10 cellular contexts compared by ENCODE assay signal in the genomic region with DNA sequence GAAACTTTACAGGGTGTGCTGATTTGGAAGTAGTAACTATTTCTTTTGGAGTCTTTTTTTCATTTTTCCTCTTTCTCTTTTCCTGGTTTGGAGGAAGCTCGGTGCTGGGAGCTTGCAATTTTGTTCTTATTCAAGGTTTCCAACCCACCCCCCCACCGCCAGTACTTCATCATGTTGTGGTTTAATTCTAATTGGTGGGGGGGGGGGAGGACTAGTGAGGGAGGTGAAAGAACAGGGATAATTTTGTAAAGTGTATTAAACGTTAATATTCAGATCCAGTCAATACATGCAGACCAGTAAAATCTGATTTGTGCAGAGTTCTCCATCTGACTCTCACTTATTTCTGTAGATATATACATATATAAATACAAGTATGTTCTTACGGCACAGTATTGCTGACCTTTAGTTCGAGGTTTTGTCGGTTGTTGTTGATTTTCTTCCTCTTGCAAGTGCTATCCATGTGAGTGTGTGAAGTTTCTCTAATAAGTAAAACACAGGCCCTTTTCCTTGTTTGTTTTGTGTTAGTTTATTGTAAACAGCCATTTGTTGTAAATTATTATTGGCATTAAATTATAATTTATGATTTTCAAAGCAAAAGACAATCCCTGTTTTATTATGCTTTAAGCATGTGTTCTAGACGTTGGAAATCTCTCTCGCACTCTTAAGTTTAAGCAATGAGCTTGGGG. TPM values are rescaled to one million over a fixed set of nuclear protein-coding genes. Genes with fewer than 3 reads are reported as not detected.
DNase-seq lines count a peak whose midpoint lies in the region; TF ChIP-seq lines count a peak whose summit lies in the region.
"Had no signal": no experiment of that assay in that cellular context is flagged by ENCODE, and none has a peak within 500 bp of the region (broad histone marks: within the 10 kb centered on the region; RNA-seq: fewer than 3 reads in every experiment).

No MANE protein-coding gene starts in this region.

- H3K4me3 ChIP-seq in tibial nerve: peak overlapping the region; percentile 48 to 89 (median 74)
- H3K4me3 ChIP-seq: BLaER1 had no signal

- peak overlapping the region; percentile 64 for H3K27ac Mint-ChIP-seq in activated CD4-positive, alpha-beta T cell treated with anti-CD3 and anti-CD28 coated beads, Interleukin-2, amount 10 ng/mL, durations not matched to agents 7 days and 5 days
- H3K27ac Mint-ChIP-seq in chondrocyte (ENCODE audit: unreplicated experiment): peak overlapping the region; percentile 100

- H3K9me3 ChIP-seq in tibial nerve: no peaks in the 10 kb centered on the region
- H3K9me3 ChIP-seq: BLaER1 had no signal

- CTCF ChIA-PET in activated CD4-positive, alpha-beta T cell treated with anti-CD3 and anti-CD28 coated beads, Interleukin-2, amount 10 ng/mL, durations not matched to agents 7 days and 5 days (lab: Charles Lee): interaction anchor here (0.8 to 1.5 kb wide), 2 partner anchors 17 to 22 kb away, joined by 3 read pairs; no protein-coding TSS in a partner anchor

- peaks cover 86% of the 10 kb centered on the region for H3K27me3 Mint-ChIP-seq in activated CD4-positive, alpha-beta T cell treated with anti-CD3 and anti-CD28 coated beads, Interleukin-2, amount 10 ng/mL, durations not matched to agents 7 days and 5 days
- H3K27me3 Mint-ChIP-seq in chondrocyte (ENCODE audit: low read depth): no peaks in the 10 kb centered on the region

- no peak for DNase-seq in activated CD4-positive, alpha-beta T cell treated with anti-CD3 and anti-CD28 coated beads, Interleukin-2, amount 10 ng/mL, durations not matched to agents 7 days and 5 days
- DNase-seq in activated CD4-positive, alpha-beta T cell treated with anti-CD3 and anti-CD28 coated beads for 4 hours: no peak
- DNase-seq in chondrocyte (ENCODE audit: low spot score): no peak
- DNase-seq in lung microvascular endothelial cell (ENCODE audit: low read depth in 2 of 2): peak; percentile 33 to 51
- DNase-seq in tibial nerve (ENCODE audit: low spot score in 2 of 2): no peak
- no peak for DNase-seq in activated T-cell treated with anti-CD3 and anti-CD28 coated beads for 4 hours
- no peak for DNase-seq in iPS-NIHi11 (ENCODE audit: low spot score)
- no peak for DNase-seq in activated naive CD4-positive, alpha-beta T cell treated with anti-CD3 and anti-CD28 coated beads, Interleukin-2, amount 50 U/mL, for 16 hours
- DNase-seq: effector memory CD4-positive, alpha-beta T cell had no signal

- peaks cover 0 to 10% (median 6%) of the 10 kb centered on the region in 4 donors for H3K4me1 ChIP-seq in tibial nerve
- H3K4me1 ChIP-seq: BLaER1 had no signal

- H3K27ac ChIP-seq in tibial nerve: peak overlapping the region; percentile 95 to 100 (median 98)
- H3K27ac ChIP-seq: BLaER1 had no signal

- WGBS in tibial nerve, 2 donors: 2% methylated on average over 8 of the region's 8 CpGs

- POLR2A ChIA-PET in activated CD4-positive, alpha-beta T cell treated with anti-CD3 and anti-CD28 coated beads, Interleukin-2, amount 10 ng/mL, durations not matched to agents 7 days and 5 days (lab: Charles Lee): no interaction called here

- no peak for TF ChIP-seq EP300 in tibial nerve (IDR thresholded peaks at IDR 0.05)

- H3K27me3 ChIP-seq in tibial nerve: no peaks in the 10 kb centered on the region

- H3K36me3 Mint-ChIP-seq in activated CD4-positive, alpha-beta T cell treated with anti-CD3 and anti-CD28 coated beads, Interleukin-2, amount 10 ng/mL, durations not matched to agents 7 days and 5 days (ENCODE audit: low read depth): peaks cover 3% of the 10 kb centered on the region
- H3K36me3 Mint-ChIP-seq in chondrocyte (ENCODE audit: low read depth): peaks cover 68% of the 10 kb centered on the region

- H3K9me3 Mint-ChIP-seq in activated CD4-positive, alpha-beta T cell treated with anti-CD3 and anti-CD28 coated beads, Interleukin-2, amount 10 ng/mL, durations not matched to agents 7 days and 5 days: peaks cover 3% of the 10 kb centered on the region
- no peaks in the 10 kb centered on the region for H3K9me3 Mint-ChIP-seq in chondrocyte (ENCODE audit: low read depth)

- peaks cover 0 to 27% (median 0%) of the 10 kb centered on the region in 3 donors for H3K36me3 ChIP-seq in tibial nerve
- H3K36me3 ChIP-seq: BLaER1 had no signal

- no peak for TF ChIP-seq POLR2A in tibial nerve (IDR thresholded peaks at IDR 0.05)

- no peak overlapping the region for H3K4me3 Mint-ChIP-seq in activated CD4-positive, alpha-beta T cell treated with anti-CD3 and anti-CD28 coated beads, Interleukin-2, amount 10 ng/mL, durations not matched to agents 7 days and 5 days
- peak overlapping the region; percentile 92 for H3K4me3 Mint-ChIP-seq in chondrocyte (ENCODE audit: unreplicated experiment)

- H3K4me1 Mint-ChIP-seq in activated CD4-positive, alpha-beta T cell treated with anti-CD3 and anti-CD28 coated beads, Interleukin-2, amount 10 ng/mL, durations not matched to agents 7 days and 5 days: no peaks in the 10 kb centered on the region
- peaks cover 85% of the 10 kb centered on the region for H3K4me1 Mint-ChIP-seq in chondrocyte (ENCODE audit: low read depth)

- no peak for TF ChIP-seq CTCF in chondrocyte (IDR thresholded peaks at IDR 0.05)
- no peak for TF ChIP-seq CTCF in tibial nerve (IDR thresholded peaks at IDR 0.05)

RNA-seq across cellular contexts. Expression of a gene that starts 9.3 kb away (rescaled TPM):
- total RNA-seq in activated CD4-positive, alpha-beta T cell treated with anti-CD3 and anti-CD28 coated beads, Interleukin-2, amount 10 ng/mL, durations not matched to agents 7 days and 5 days: not detected
- total RNA-seq in chondrocyte: 151 to 169 TPM (median 167 TPM) in 3 replicates
- total RNA-seq in lung microvascular endothelial cell: 17.4 and 25.0 TPM in 2 replicates
- total RNA-seq in tibial nerve: 100 to 1,000 TPM in 3 of 4 donors, 10 to 100 TPM in 1; 70.8 to 129 (median 124) TPM

Comparison
In these comparisons a context has a peak if more than half of its experiments do, and no peak if none do; other contexts are left out.
1. DNase-seq: peak in lung microvascular endothelial cell (2 of 2); none in activated CD4-positive, alpha-beta T cell treated with anti-CD3 and anti-CD28 coated beads, Interleukin-2, amount 10 ng/mL, durations not matched to agents 7 days and 5 days (single experiment), activated CD4-positive, alpha-beta T cell treated with anti-CD3 and anti-CD28 coated beads for 4 hours (0 of 2), chondrocyte (single experiment), tibial nerve (0 of 2), activated T-cell treated with anti-CD3 and anti-CD28 coated beads for 4 hours (single experiment), iPS-NIHi11 (single experiment) and activated naive CD4-positive, alpha-beta T cell treated with anti-CD3 and anti-CD28 coated beads, Interleukin-2, amount 50 U/mL, for 16 hours (single experiment).
2. RNA of a gene that starts 9.3 kb away (total RNA-seq): 151 to 169 TPM in chondrocyte, 70.8 to 129 TPM in tibial nerve and 17.4 to 25.0 TPM in lung microvascular endothelial cell; not detected in activated CD4-positive, alpha-beta T cell treated with anti-CD3 and anti-CD28 coated beads, Interleukin-2, amount 10 ng/mL, durations not matched to agents 7 days and 5 days; every median in the first group is over 10 times any median in the second.